11 cellular contexts compared by ENCODE assay signal in genomic region chr7:47045592-47045991, GRCh38.
DNase-seq lines count a peak whose midpoint lies in the region; ATAC-seq and TF ChIP-seq lines count a peak whose summit lies in the region.
"Had no signal": no experiment of that assay in that cellular context is flagged by ENCODE, and none has a peak within 500 bp of the region (broad histone marks: within the 10 kb centered on the region; RNA-seq: fewer than 3 reads in every experiment).

No MANE protein-coding gene starts in this region.

- H4K20me1 ChIP-seq in PC-9 (ENCODE audit: insufficient read depth): no peaks in the 10 kb centered on the region

- 23 to 33% (median 28%) methylated on average over 6 of the region's 6 CpGs for WGBS in heart left ventricle, 4 donors

- H3K9me3 ChIP-seq in heart left ventricle (no peaks in the 10 kb centered on the region), PC-9 (ENCODE audit: insufficient read depth, low read depth) (no peaks in the 10 kb centered on the region)
- H3K9me3 ChIP-seq: ovary had no signal

- CTCF ChIA-PET in PC-9 (lab: Charles Lee): no interaction called here

- intact Hi-C loops in heart left ventricle (cut with DNase I): loop anchor here in 3 of 10 donors (5.0 to 10.0 kb wide), 4 partner anchors 42 to 271 kb away; no protein-coding TSS in a partner anchor
- intact Hi-C loops in PC-9 (cut with micrococcal nuclease; ENCODE audit: unreplicated experiment): no loop called here

- no peaks in the 10 kb centered on the region for H3F3A ChIP-seq in PC-9 (ENCODE audit: insufficient read depth, low read depth)

- ATAC-seq in heart left ventricle: peak; percentile 40 to 50 (median 48)

- no peak for TF ChIP-seq POLR2A in heart left ventricle (IDR thresholded peaks at IDR 0.05)

- peaks cover 28% of the 10 kb centered on the region for H3K4me1 Mint-ChIP-seq in osteocyte (ENCODE audit: unreplicated experiment)

- H3K27me3 Mint-ChIP-seq in osteocyte (ENCODE audit: unreplicated experiment): no peaks in the 10 kb centered on the region

- no TSS peak for BruUV-seq in PC-9 (replicated peaks; lab: Mats Ljungman, UMichigan)

- no peaks in the 10 kb centered on the region for H3K9me2 ChIP-seq in PC-9 (ENCODE audit: insufficient read depth)

- no peak overlapping the region for H2AFZ ChIP-seq in PC-9

- DNase-seq in AG10803 (ENCODE audit: low read depth): peak; percentile 50
- peak; percentile 28 for DNase-seq in SK-N-DZ (ENCODE audit: low spot score)
- DNase-seq in heart left ventricle: no peak
- DNase-seq in osteocyte (ENCODE audit: extremely low spot score, unreplicated experiment): no peak
- no peak for DNase-seq in PC-9
- no peak for DNase-seq in KG1 (lab: John Stamatoyannopoulos, UW)
- no peak for DNase-seq in globus pallidus (ENCODE audit: low spot score)
- DNase-seq in stimulated activated CD4-positive, alpha-beta T cell treated with anti-CD3 and anti-CD28 coated beads, Interleukin-4, amount 100 ng/mL, for 1 hour: no peak
- DNase-seq: NCI-H446, SIG-M5 had no signal

- POLR2A ChIA-PET in PC-9 (lab: Charles Lee; ENCODE audit: unreplicated experiment): no interaction called here

- no peak overlapping the region for H3K4me2 ChIP-seq in PC-9

- H3K27ac Mint-ChIP-seq in osteocyte (ENCODE audit: unreplicated experiment): peak overlapping the region; percentile 9

- H3K4me3 ChIP-seq in AG10803 (ENCODE audit: low read length) (no peak overlapping the region), heart left ventricle (no peak overlapping the region), PC-9 (no peak overlapping the region)
- H3K4me3 ChIP-seq: ovary had no signal

- TF ChIP-seq CTCF in AG10803 (conservative IDR thresholded peaks at IDR 0.05; ENCODE audit: low read length) (no peak), heart left ventricle (IDR thresholded peaks at IDR 0.05) (no peak), osteocyte (IDR thresholded peaks at IDR 0.05) (no peak), PC-9 (conservative IDR thresholded peaks at IDR 0.05) (no peak)

- H3K79me2 ChIP-seq in PC-9 (ENCODE audit: low read depth): no peaks in the 10 kb centered on the region

- peaks cover 3 to 48% (median 30%) of the 10 kb centered on the region in 12 donors for H3K4me1 ChIP-seq in heart left ventricle
- no peaks in the 10 kb centered on the region for H3K4me1 ChIP-seq in PC-9 (replicated peaks; ENCODE audit: insufficient read depth)

- peak overlapping the region; percentile 21 to 82 (median 64) for H3K27ac ChIP-seq in heart left ventricle
- no peak overlapping the region for H3K27ac ChIP-seq in PC-9
- H3K27ac ChIP-seq: ovary had no signal

- no peak overlapping the region for H3K4me3 Mint-ChIP-seq in osteocyte (ENCODE audit: unreplicated experiment)

- H3K36me3 ChIP-seq in heart left ventricle (no peaks in the 10 kb centered on the region), PC-9 (ENCODE audit: low read depth) (no peaks in the 10 kb centered on the region)
- H3K36me3 ChIP-seq: ovary had no signal

- no peaks in the 10 kb centered on the region for H3K27me3 ChIP-seq in heart left ventricle
- no peaks in the 10 kb centered on the region for H3K27me3 ChIP-seq in PC-9 (ENCODE audit: insufficient read depth, low read depth)
- H3K27me3 ChIP-seq: ovary had no signal

- no peaks in the 10 kb centered on the region for H3K36me3 Mint-ChIP-seq in osteocyte (ENCODE audit: unreplicated experiment)

- no peaks in the 10 kb centered on the region for H3K9me3 Mint-ChIP-seq in osteocyte (ENCODE audit: unreplicated experiment)

Comparison
In these comparisons a context has a peak if more than half of its experiments do, and no peak if none do; other contexts are left out.
1. DNase-seq: peak in AG10803 (single experiment) and SK-N-DZ (single experiment); none in heart left ventricle (0 of 5), osteocyte (single experiment), PC-9 (0 of 2), KG1 (single experiment), globus pallidus (single experiment) and stimulated activated CD4-positive, alpha-beta T cell treated with anti-CD3 and anti-CD28 coated beads, Interleukin-4, amount 100 ng/mL, for 1 hour (single experiment).